ENCODE assay signal across 8 cellular contexts in genomic region chr11:3840289-3840869, GRCh38. TPM values are rescaled to one million over a fixed set of nuclear protein-coding genes. Genes with fewer than 3 reads are reported as not detected.
A peak's percentile ranks its signal among the peaks of the same experiment; 100 is the strongest.
DNase-seq lines count a peak whose midpoint lies in the region; ATAC-seq lines count a peak whose summit lies in the region.

No MANE protein-coding gene starts in this region.

- peak overlapping the region; percentile 74 to 88 for H3K4me3 ChIP-seq in neuronal stem cell (ENCODE audit: low read length in 2 of 2)

- H4K8ac ChIP-seq in neuronal stem cell (ENCODE audit: low read depth, low read length): no peak overlapping the region

- peak overlapping the region; percentile 80 for H3K9ac ChIP-seq in neuronal stem cell (ENCODE audit: low read depth, low read length, poor library complexity)

- H3K36me3 Mint-ChIP-seq in activated CD8-positive, alpha-beta T cell treated with anti-CD3 and anti-CD28 coated beads, Interleukin-2, amount 10 ng/mL, durations not matched to agents 7 days and 5 days (ENCODE audit: low read depth): peaks cover 42% of the 10 kb centered on the region

- CTCF ChIA-PET in activated CD8-positive, alpha-beta T cell treated with anti-CD3 and anti-CD28 coated beads, Interleukin-2, amount 10 ng/mL, durations not matched to agents 7 days and 5 days (lab: Charles Lee): interaction anchor here (0.7 to 19.3 kb wide), 13 partner anchors 9 to 232 kb away, joined by 3 to 458 read pairs (median 8); partner anchors contain the start of genes NUP98, PGAP2 and STIM1

- no CpG with 5 or more reads among the region's 43 CpGs for WGBS in neuronal stem cell (ENCODE audit: extremely low coverage in 2 of 2, insufficient read length in 2 of 2, insufficient replicate concordance in 1 of 2), 2 donors

- peaks cover 7% of the 10 kb centered on the region for H3K79me1 ChIP-seq in neuronal stem cell (ENCODE audit: low read depth, low read length)

- peak overlapping the region; percentile 78 for H3K14ac ChIP-seq in neuronal stem cell (ENCODE audit: low read length)

- H3K27me3 Mint-ChIP-seq in activated CD8-positive, alpha-beta T cell treated with anti-CD3 and anti-CD28 coated beads, Interleukin-2, amount 10 ng/mL, durations not matched to agents 7 days and 5 days (ENCODE audit: low read depth): no peaks in the 10 kb centered on the region

- peak overlapping the region; percentile 24 for H2AK5ac ChIP-seq in neuronal stem cell (ENCODE audit: low read depth, low read length)

- POLR2A ChIA-PET in activated CD8-positive, alpha-beta T cell treated with anti-CD3 and anti-CD28 coated beads, Interleukin-2, amount 10 ng/mL, durations not matched to agents 7 days and 5 days (lab: Charles Lee): interaction anchor here (0.5 to 8.2 kb wide), 21 partner anchors 9 to 261 kb away, joined by 3 to 234 read pairs (median 5); partner anchors contain the start of genes PGAP2 and STIM1

- peaks cover 0 to 6% (median 0%) of the 10 kb centered on the region in 3 experiments for H3K27me3 ChIP-seq in neuronal stem cell (ENCODE audit: control insufficient read depth in 3 of 3, insufficient read depth in 3 of 3, low read depth in 1 of 3, low read length in 3 of 3)

- H2BK15ac ChIP-seq in neuronal stem cell (ENCODE audit: low read length): no peak overlapping the region

- peaks cover 6 to 21% of the 10 kb centered on the region in 2 donors for H3K4me1 ChIP-seq in neuronal stem cell (ENCODE audit: control insufficient read depth in 2 of 2, insufficient read depth in 1 of 2, low read depth in 1 of 2, low read length in 2 of 2)

- H2BK12ac ChIP-seq in neuronal stem cell (ENCODE audit: low read length): no peak overlapping the region

- H3K9me3 Mint-ChIP-seq in activated CD8-positive, alpha-beta T cell treated with anti-CD3 and anti-CD28 coated beads, Interleukin-2, amount 10 ng/mL, durations not matched to agents 7 days and 5 days (ENCODE audit: insufficient read depth): no peaks in the 10 kb centered on the region

- peaks cover 55% of the 10 kb centered on the region for H3K4me1 Mint-ChIP-seq in activated CD8-positive, alpha-beta T cell treated with anti-CD3 and anti-CD28 coated beads, Interleukin-2, amount 10 ng/mL, durations not matched to agents 7 days and 5 days (ENCODE audit: low read depth)

- H2AFZ ChIP-seq in neuronal stem cell (ENCODE audit: low read length): peak overlapping the region; percentile 94

- H3K23ac ChIP-seq in neuronal stem cell (ENCODE audit: low read depth, low read length, poor library complexity): peak overlapping the region; percentile 27

- no peak overlapping the region for H2BK120ac ChIP-seq in neuronal stem cell (ENCODE audit: low read depth, low read length)

- peak; percentile 25 for DNase-seq in COR-L47 (lab: John Stamatoyannopoulos, UW)
- DNase-seq in activated CD8-positive, alpha-beta T cell treated with anti-CD3 and anti-CD28 coated beads, Interleukin-2, amount 10 ng/mL, durations not matched to agents 7 days and 5 days: peak; percentile 51
- DNase-seq in neuronal stem cell (ENCODE audit: low spot score): peak; percentile 63
- DNase-seq in NCI-H2081 (lab: John Stamatoyannopoulos, UW): no peak
- DNase-seq in NCI-H128 (lab: John Stamatoyannopoulos, UW; ENCODE audit: unreplicated experiment): no peak
- DNase-seq in KG1 (lab: John Stamatoyannopoulos, UW): no peak

- peak overlapping the region; percentile 92 for H3K4me3 Mint-ChIP-seq in activated CD8-positive, alpha-beta T cell treated with anti-CD3 and anti-CD28 coated beads, Interleukin-2, amount 10 ng/mL, durations not matched to agents 7 days and 5 days

- H3K4ac ChIP-seq in neuronal stem cell (ENCODE audit: low read length): peak overlapping the region; percentile 24

- no peak overlapping the region for H3K27ac ChIP-seq in neuronal stem cell (replicated peaks; ENCODE audit: low read length)

- peak overlapping the region; percentile 92 for H3K27ac Mint-ChIP-seq in activated CD8-positive, alpha-beta T cell treated with anti-CD3 and anti-CD28 coated beads, Interleukin-2, amount 10 ng/mL, durations not matched to agents 7 days and 5 days

- no peak overlapping the region for H2BK5ac ChIP-seq in neuronal stem cell (ENCODE audit: low read length)

- peak overlapping the region; percentile 55 for H3K4me2 ChIP-seq in neuronal stem cell (ENCODE audit: insufficient read depth, low read length, poor library complexity, severe bottlenecking)

- H3K18ac ChIP-seq in neuronal stem cell (ENCODE audit: low read length): peak overlapping the region; percentile 63

- H3K36me3 ChIP-seq in neuronal stem cell (replicated peaks in 1 of 2; ENCODE audit: control insufficient read depth in 2 of 2, insufficient read depth in 2 of 2, low read length in 2 of 2): peaks cover 0 to 20% of the 10 kb centered on the region in 2 donors

- H4K91ac ChIP-seq in neuronal stem cell (ENCODE audit: low read depth, low read length, poor library complexity): no peak overlapping the region

- ATAC-seq in HG03064 (IDR thresholded peaks at IDR 0.05; ENCODE audit: low read depth, unreplicated experiment): peak; percentile 2
- peak; percentile 5 for ATAC-seq in activated CD8-positive, alpha-beta T cell treated with anti-CD3 and anti-CD28 coated beads, Interleukin-2, amount 10 ng/mL, durations not matched to agents 7 days and 5 days
- ATAC-seq in esophagus mucosa: peak; percentile 49

- H3K9me3 ChIP-seq in neuronal stem cell (replicated peaks in 1 of 2; ENCODE audit: control insufficient read depth in 2 of 2, insufficient read depth in 1 of 2, low read depth in 1 of 2, low read length in 2 of 2): peaks cover 0 to 2% of the 10 kb centered on the region in 2 donors

RNA-seq across cellular contexts. Expression of gene RHOG, which starts 0.4 kb away (rescaled TPM):
- total RNA-seq in activated CD8-positive, alpha-beta T cell treated with anti-CD3 and anti-CD28 coated beads, Interleukin-2, amount 10 ng/mL, durations not matched to agents 7 days and 5 days: 100 to 1,000 TPM; 173 to 191 TPM
- total RNA-seq in esophagus mucosa: 59.7 TPM
- polyA plus RNA-seq in neuronal stem cell (2013, experiment 1 of 2): 28.1 TPM
- polyA plus RNA-seq in neuronal stem cell (2013, experiment 2 of 2): 26.3 TPM

RNA-seq across cellular contexts. Expression of gene STIM1, which starts 15.1 kb away (rescaled TPM):
- total RNA-seq in activated CD8-positive, alpha-beta T cell treated with anti-CD3 and anti-CD28 coated beads, Interleukin-2, amount 10 ng/mL, durations not matched to agents 7 days and 5 days: 100 to 1,000 TPM in 1 of 2 experiments, 10 to 100 TPM in 1; 97.3 to 104 TPM
- 85.1 TPM for total RNA-seq in esophagus mucosa
- 14.7 TPM for polyA plus RNA-seq in neuronal stem cell (2013, experiment 1 of 2)
- polyA plus RNA-seq in neuronal stem cell (2013, experiment 2 of 2): 15.1 TPM

RNA-seq across cellular contexts. Expression of gene PGAP2, which starts 32.0 kb away (rescaled TPM):
- 10 to 100 TPM; 23.8 to 25.7 TPM for total RNA-seq in activated CD8-positive, alpha-beta T cell treated with anti-CD3 and anti-CD28 coated beads, Interleukin-2, amount 10 ng/mL, durations not matched to agents 7 days and 5 days
- 31.8 TPM for total RNA-seq in esophagus mucosa
- 33.5 TPM for polyA plus RNA-seq in neuronal stem cell (2013, experiment 1 of 2)
- polyA plus RNA-seq in neuronal stem cell (2013, experiment 2 of 2): 32.9 TPM

RNA-seq across cellular contexts. Expression of gene NUP98, which starts 43.0 kb away (rescaled TPM):
- 100 to 1,000 TPM; 106 to 108 TPM for total RNA-seq in activated CD8-positive, alpha-beta T cell treated with anti-CD3 and anti-CD28 coated beads, Interleukin-2, amount 10 ng/mL, durations not matched to agents 7 days and 5 days
- 55.1 TPM for total RNA-seq in esophagus mucosa
- polyA plus RNA-seq in neuronal stem cell (2013, experiment 1 of 2): 52.1 TPM
- 48.7 TPM for polyA plus RNA-seq in neuronal stem cell (2013, experiment 2 of 2)

Comparison
In these comparisons a context has a peak if more than half of its experiments do, and no peak if none do; other contexts are left out.
1. DNase-seq: peak in COR-L47 (single experiment), activated CD8-positive, alpha-beta T cell treated with anti-CD3 and anti-CD28 coated beads, Interleukin-2, amount 10 ng/mL, durations not matched to agents 7 days and 5 days (single experiment) and neuronal stem cell (single experiment); none in NCI-H2081 (0 of 2), NCI-H128 (single experiment) and KG1 (single experiment).
2. Peak in every context shown above with its lines, with median percentiles within 50 percentile points of each other: ATAC-seq.